Comparison of ENCODE assay signal across 28 cellular contexts in the genomic region with DNA sequence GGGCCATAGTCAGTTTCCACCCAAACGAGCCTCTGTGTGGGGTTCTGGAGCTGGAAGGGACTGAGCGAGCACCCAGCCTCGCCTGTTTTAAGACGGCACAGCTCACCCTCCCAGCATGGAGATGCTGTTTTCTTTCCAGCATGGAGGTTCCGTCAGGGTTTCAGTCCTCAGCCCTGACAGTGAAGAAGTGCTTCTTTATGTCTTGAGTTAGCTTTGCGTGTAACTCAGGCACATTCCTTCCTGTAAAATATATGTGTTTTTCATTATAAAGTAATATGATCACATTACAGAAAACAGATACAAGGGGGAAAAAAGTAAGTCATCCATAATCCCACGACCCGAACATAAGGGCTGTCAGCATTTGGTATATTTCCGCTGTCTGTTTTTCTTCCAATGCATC. TPM values are rescaled to one million over a fixed set of nuclear protein-coding genes. Genes with fewer than 3 reads are reported as not detected.
"Had no signal": no experiment of that assay in that cellular context is flagged by ENCODE, and none has a peak within 500 bp of the region (broad histone marks: within the 10 kb centered on the region; RNA-seq: fewer than 3 reads in every experiment).

No MANE protein-coding gene starts in this region.

- H3K4me3 Mint-ChIP-seq: activated B cell treated with CpG ODN at 0.5 μM for 24 hours; activated CD4-positive, alpha-beta T cell treated with anti-CD3 and anti-CD28 coated beads for 36 hours; activated naive CD8-positive, alpha-beta T cell treated with anti-CD3 and anti-CD28 coated beads for 36 hours; activated T-cell treated with anti-CD3 and anti-CD28 coated beads, Interleukin-2, amount 50 U/mL, for 4 hours; stimulated activated effector memory CD8-positive, alpha-beta T cell treated with anti-CD3 and anti-CD28 coated beads, Interleukin-12 subunit alpha, Interleukin-12 subunit beta, amount 100 ng/mL, for 72 hours; stimulated activated naive CD8-positive, alpha-beta T cell treated with anti-CD3 and anti-CD28 coated beads, Interleukin-15, amount 100 ng/mL, for 72 hours; T-helper 17 cell had no signal

- H3K9me3 ChIP-seq: suprapubic skin, tibial nerve, vagina had no signal

- H3K27ac ChIP-seq: suprapubic skin, tibial nerve, vagina had no signal

- H3K27ac Mint-ChIP-seq: activated B cell treated with CpG ODN at 0.5 μM for 24 hours; activated CD4-positive, alpha-beta T cell treated with anti-CD3 and anti-CD28 coated beads for 36 hours; activated naive CD8-positive, alpha-beta T cell treated with anti-CD3 and anti-CD28 coated beads for 36 hours; activated T-helper 2 cell treated with anti-CD3 and anti-CD28 coated beads, Interferon-gamma antibody, Interleukin-2, Interleukin-4, amounts not matched to agents 10 μg/mL and 5 μg/mL and 100 μg/mL, durations not matched to agents 14 hours and 24 hours and 36 hours; stimulated activated effector memory CD8-positive, alpha-beta T cell treated with anti-CD3 and anti-CD28 coated beads, Interleukin-12 subunit alpha, Interleukin-12 subunit beta, amount 100 ng/mL, for 72 hours; stimulated activated naive CD8-positive, alpha-beta T cell treated with anti-CD3 and anti-CD28 coated beads, Interleukin-15, amount 100 ng/mL, for 72 hours; T-helper 17 cell had no signal

- H3K9me3 Mint-ChIP-seq: activated B cell treated with CpG ODN at 0.5 μM for 24 hours; activated T-cell treated with anti-CD3 and anti-CD28 coated beads, Interleukin-2, amount 50 U/mL, for 4 hours; stimulated activated effector memory CD8-positive, alpha-beta T cell treated with anti-CD3 and anti-CD28 coated beads, Interleukin-12 subunit alpha, Interleukin-12 subunit beta, amount 100 ng/mL, for 72 hours; stimulated activated naive CD8-positive, alpha-beta T cell treated with anti-CD3 and anti-CD28 coated beads, Interleukin-15, amount 100 ng/mL, for 72 hours had no signal

- H3K27me3 ChIP-seq: suprapubic skin, tibial nerve, vagina had no signal

- ATAC-seq: activated CD4-positive, alpha-beta T cell treated with anti-CD3 and anti-CD28 coated beads for 36 hours; activated T-cell treated with anti-CD3 and anti-CD28 coated beads, Interleukin-2, amount 50 U/mL, for 4 hours; stimulated activated naive CD8-positive, alpha-beta T cell treated with anti-CD3 and anti-CD28 coated beads, Interleukin-15, amount 100 ng/mL, for 72 hours; T-helper 17 cell had no signal

- H3K4me1 Mint-ChIP-seq: activated CD4-positive, alpha-beta T cell treated with anti-CD3 and anti-CD28 coated beads for 36 hours; activated naive CD8-positive, alpha-beta T cell treated with anti-CD3 and anti-CD28 coated beads for 36 hours; stimulated activated effector memory CD8-positive, alpha-beta T cell treated with anti-CD3 and anti-CD28 coated beads, Interleukin-12 subunit alpha, Interleukin-12 subunit beta, amount 100 ng/mL, for 72 hours; stimulated activated naive CD8-positive, alpha-beta T cell treated with anti-CD3 and anti-CD28 coated beads, Interleukin-15, amount 100 ng/mL, for 72 hours had no signal

- FAIRE-seq: bronchial epithelial cell, endothelial cell of umbilical vein, frontal cortex, islet of Langerhans had no signal

- H3K36me3 Mint-ChIP-seq: activated naive CD8-positive, alpha-beta T cell treated with anti-CD3 and anti-CD28 coated beads for 36 hours; stimulated activated effector memory CD8-positive, alpha-beta T cell treated with anti-CD3 and anti-CD28 coated beads, Interleukin-12 subunit alpha, Interleukin-12 subunit beta, amount 100 ng/mL, for 72 hours had no signal

- H3K27me3 Mint-ChIP-seq: activated CD4-positive, alpha-beta T cell treated with anti-CD3 and anti-CD28 coated beads for 36 hours; activated naive CD8-positive, alpha-beta T cell treated with anti-CD3 and anti-CD28 coated beads for 36 hours; stimulated activated naive CD8-positive, alpha-beta T cell treated with anti-CD3 and anti-CD28 coated beads, Interleukin-15, amount 100 ng/mL, for 72 hours had no signal

- H3K36me3 ChIP-seq: suprapubic skin, tibial nerve, vagina had no signal

- H3K4me3 ChIP-seq: suprapubic skin, tibial nerve, vagina had no signal

- DNase-seq: activated B cell treated with CpG ODN at 0.5 μM for 24 hours; activated CD4-positive, alpha-beta T cell treated with anti-CD3 and anti-CD28 coated beads for 36 hours; activated CD4-positive, alpha-beta T cell treated with anti-CD3 and anti-CD28 coated beads, Interleukin-2, amount 50 U/mL, for 4 hours; activated CD8-positive, alpha-beta memory T cell treated with anti-CD3 and anti-CD28 coated beads for 24 hours; activated CD8-positive, alpha-beta memory T cell treated with anti-CD3 and anti-CD28 coated beads, Interleukin-2, amount 50 U/mL, for 4 hours; activated naive CD4-positive, alpha-beta T cell; activated naive CD8-positive, alpha-beta T cell treated with anti-CD3 and anti-CD28 coated beads for 36 hours; activated T-cell treated with anti-CD3 and anti-CD28 coated beads, Interleukin-2, amount 50 U/mL, for 4 hours; cortex of kidney; glutamatergic neuron; stimulated activated CD4-positive, alpha-beta T cell treated with anti-CD3 and anti-CD28 coated beads, Interleukin-1b, Interleukin-23, amount 100 ng/mL, for 48 hours; stimulated activated naive CD8-positive, alpha-beta T cell treated with anti-CD3 and anti-CD28 coated beads, Interleukin-15, amount 100 ng/mL, for 72 hours; SW 1271; T-helper 17 cell had no signal

RNA-seq across cellular contexts. Expression of a gene that starts 5.1 kb away (rescaled TPM):
- total RNA-seq: activated B cell treated with CpG ODN at 0.5 μM for 24 hours; activated CD4-positive, alpha-beta T cell treated with anti-CD3 and anti-CD28 coated beads for 36 hours; activated naive CD8-positive, alpha-beta T cell treated with anti-CD3 and anti-CD28 coated beads for 36 hours; activated T-helper 2 cell treated with anti-CD3 and anti-CD28 coated beads, Interferon-gamma antibody, Interleukin-2, Interleukin-4, amounts not matched to agents 10 μg/mL and 5 μg/mL and 100 μg/mL, durations not matched to agents 14 hours and 24 hours and 36 hours; endothelial cell of umbilical vein; T-helper 17 cell had no signal

RNA-seq across cellular contexts. Expression of a gene that starts 31.4 kb away (rescaled TPM):
- total RNA-seq: activated B cell treated with CpG ODN at 0.5 μM for 24 hours, bronchial epithelial cell, endothelial cell of umbilical vein, esophagus mucosa, frontal cortex, liver, mononuclear cell, myocyte, suprapubic skin, T-helper 17 cell, vagina had no signal
- polyA plus RNA-seq: endothelial cell of umbilical vein, liver had no signal

RNA-seq across cellular contexts. Expression of a gene that starts 46.5 kb away (rescaled TPM):
- total RNA-seq: activated B cell treated with CpG ODN at 0.5 μM for 24 hours, bronchial epithelial cell, endothelial cell of umbilical vein, esophagus mucosa, frontal cortex, liver, mononuclear cell, skeletal muscle tissue, tibial nerve, vagina had no signal
- polyA plus RNA-seq: endothelial cell of umbilical vein had no signal
